In genomic region chr11:40293655-40294342, GRCh38 we compare ENCODE assay signal across 8 cellular contexts.
DNase-seq lines count a peak whose midpoint lies in the region; ATAC-seq lines count a peak whose summit lies in the region.

No MANE protein-coding gene starts in this region.

- peak overlapping the region; percentile 63 for H3K4me3 ChIP-seq in neuron (ENCODE audit: low read length)

- no peaks in the 10 kb centered on the region for H3K9me3 Mint-ChIP-seq in activated naive CD4-positive, alpha-beta T cell treated with anti-CD3 and anti-CD28 coated beads, Interleukin-2, amount 10 ng/mL, durations not matched to agents 7 days and 5 days

- H2AFZ ChIP-seq in neuron (ENCODE audit: low read depth, low read length): peak overlapping the region; percentile 96

- peak overlapping the region; percentile 47 for H3K27ac Mint-ChIP-seq in activated naive CD4-positive, alpha-beta T cell treated with anti-CD3 and anti-CD28 coated beads, Interleukin-2, amount 10 ng/mL, durations not matched to agents 7 days and 5 days

- no peaks in the 10 kb centered on the region for H3K36me3 Mint-ChIP-seq in activated naive CD4-positive, alpha-beta T cell treated with anti-CD3 and anti-CD28 coated beads, Interleukin-2, amount 10 ng/mL, durations not matched to agents 7 days and 5 days

- no peaks in the 10 kb centered on the region for H3K9me3 ChIP-seq in neuron (ENCODE audit: low read length)

- H3K27me3 Mint-ChIP-seq in activated naive CD4-positive, alpha-beta T cell treated with anti-CD3 and anti-CD28 coated beads, Interleukin-2, amount 10 ng/mL, durations not matched to agents 7 days and 5 days: peaks cover 16% of the 10 kb centered on the region

- no peaks in the 10 kb centered on the region for H3K36me3 ChIP-seq in neuron (ENCODE audit: insufficient read depth, low read length)

- peaks cover 14% of the 10 kb centered on the region for H3K4me1 ChIP-seq in neuron (ENCODE audit: insufficient read depth, low read length)

- DNase-seq in DMS153 (lab: John Stamatoyannopoulos, UW): peak; percentile 73
- DNase-seq in NCI-H69 (lab: John Stamatoyannopoulos, UW): peak; percentile 98
- peak; percentile 51 for DNase-seq in activated naive CD4-positive, alpha-beta T cell treated with anti-CD3 and anti-CD28 coated beads, Interleukin-2, amount 10 ng/mL, durations not matched to agents 7 days and 5 days
- DNase-seq in globus pallidus (ENCODE audit: low spot score): peak; percentile 95
- no peak for DNase-seq in NK-92 treated with Interleukin-12 subunit alpha and Interleukin-12 subunit beta, amount 100 ng/mL, for 24 hours (lab: John Stamatoyannopoulos, UW)

- H3K4me1 Mint-ChIP-seq in activated naive CD4-positive, alpha-beta T cell treated with anti-CD3 and anti-CD28 coated beads, Interleukin-2, amount 10 ng/mL, durations not matched to agents 7 days and 5 days: peaks cover 6% of the 10 kb centered on the region

- no peaks in the 10 kb centered on the region for H3K27me3 ChIP-seq in neuron (ENCODE audit: insufficient read depth, low read length)

- ATAC-seq in GM19328 (IDR thresholded peaks at IDR 0.05; ENCODE audit: unreplicated experiment) (peak; percentile 91), HG03378 (IDR thresholded peaks at IDR 0.05; ENCODE audit: unreplicated experiment) (peak; percentile 98)

- CTCF ChIA-PET in activated naive CD4-positive, alpha-beta T cell treated with anti-CD3 and anti-CD28 coated beads, Interleukin-2, amount 10 ng/mL, durations not matched to agents 7 days and 5 days (lab: Charles Lee): interaction anchor here (0.9 to 1.8 kb wide), 4 partner anchors 11 to 893 kb away, joined by 3 to 11 read pairs (median 4); no protein-coding TSS in a partner anchor

- peak overlapping the region; percentile 58 for H3K4me3 Mint-ChIP-seq in activated naive CD4-positive, alpha-beta T cell treated with anti-CD3 and anti-CD28 coated beads, Interleukin-2, amount 10 ng/mL, durations not matched to agents 7 days and 5 days
